Comparison of ENCODE assay signal across 9 cellular contexts in the genomic region with DNA sequence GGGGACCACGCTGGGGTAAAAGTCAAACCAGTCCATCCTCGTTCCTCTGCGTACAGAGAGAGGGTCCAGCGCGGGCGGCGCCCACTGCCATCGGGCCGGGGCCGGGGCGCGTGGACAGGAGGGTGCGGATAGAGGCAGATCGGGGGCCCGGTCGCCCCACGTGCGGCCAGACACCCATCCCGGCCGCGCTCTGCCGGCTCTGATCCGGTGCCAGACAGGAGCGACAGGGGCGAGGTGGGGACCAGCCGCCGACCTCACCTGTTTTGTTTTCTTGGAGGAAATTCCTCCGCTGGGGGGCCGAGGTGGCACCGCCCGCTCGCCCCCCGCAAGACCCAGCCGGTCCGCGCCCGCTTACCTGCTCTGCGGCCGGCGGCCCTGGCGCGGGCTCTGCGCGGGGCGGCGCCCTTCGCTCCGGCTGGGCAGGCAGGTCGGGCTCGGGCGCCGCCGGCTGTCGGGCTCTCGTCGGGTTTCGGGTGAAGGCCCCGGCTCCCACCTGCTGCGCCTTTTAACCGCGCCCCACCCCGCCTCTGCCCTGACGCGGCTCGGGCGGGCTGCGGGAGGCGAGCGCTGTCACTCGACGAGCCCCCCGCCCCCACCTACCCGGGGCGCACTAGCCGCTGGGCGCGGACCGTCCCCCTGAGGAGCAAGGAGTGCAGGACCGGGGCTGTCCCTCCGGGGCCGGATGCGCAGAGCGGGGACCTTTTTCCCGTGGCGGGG. TPM values are rescaled to one million over a fixed set of nuclear protein-coding genes. Genes with fewer than 3 reads are reported as not detected.
A peak's percentile ranks its signal among the peaks of the same experiment; 100 is the strongest.
DNase-seq lines count a peak whose midpoint lies in the region; ATAC-seq, FAIRE-seq and TF ChIP-seq lines count a peak whose summit lies in the region.
"Had no signal": no experiment of that assay in that cellular context is flagged by ENCODE, and none has a peak within 500 bp of the region (broad histone marks: within the 10 kb centered on the region; RNA-seq: fewer than 3 reads in every experiment).

A gene (minus strand): TSS at position 481 of the 717 bp plus-strand sequence. CDS start 8,839 bp downstream, outside the sequence.

- no peaks in the 10 kb centered on the region for H4K20me1 ChIP-seq in HepG2 (ENCODE audit: insufficient read depth, low read length)

- no peaks in the 10 kb centered on the region for H3K79me2 ChIP-seq in HepG2 (ENCODE audit: insufficient read depth, low read length)

- H3K27me3 ChIP-seq in HepG2 (ENCODE audit: control insufficient read depth in 1 of 2, insufficient read depth in 2 of 2, low read length in 2 of 2) (peaks cover 5 to 34% of the 10 kb centered on the region in 2 experiments; a peak in 4 of 5 replicates), suprapubic skin (peaks cover 37% of the 10 kb centered on the region)

- TF ChIP-seq POLR2A in HepG2 (IDR thresholded peaks at IDR 0.05; ENCODE audit: insufficient read depth in 1 of 2, low read depth in 2 of 2, low read length in 2 of 2) (no peak), suprapubic skin (IDR thresholded peaks at IDR 0.05) (no peak)

- intact Hi-C loops in HepG2 (cut with micrococcal nuclease; ENCODE audit: unreplicated experiment): no loop called here

- H3K4me3 ChIP-seq in HepG2 (replicated peaks in 1 of 3; ENCODE audit: insufficient read depth in 1 of 3, low read depth in 2 of 3, low read length in 3 of 3) (peak within 1 kb of the TSS in 1 of 3 experiments; percentile 46; a peak in 1 of 6 replicates), suprapubic skin (peak within 1 kb of the TSS; percentile 51)

- no peak within 1 kb of the TSS for H3K9ac ChIP-seq in HepG2 (ENCODE audit: insufficient read depth, low read depth, low read length)

- POLR2A ChIA-PET in HepG2 (lab: Yijun Ruan, JAX): no interaction called here

- FAIRE-seq in HepG2 (lab: Jason Lieb, UNC): no peak

- in situ Hi-C loops in HepG2 (cut with HindIII; ENCODE audit: extremely low pct_ligation_motif_present, low pct_unique_long_range_greater_than_20kb): no loop called here

- no peak for TF ChIP-seq EP300 in HepG2 (IDR thresholded peaks at IDR 0.05; ENCODE audit: low read depth in 2 of 2, low read length in 2 of 2)
- TF ChIP-seq EP300 in HepG2 (CRISPR knock-in tag; IDR thresholded peaks at IDR 0.05; ENCODE audit: borderline replicate concordance): no peak
- no peak for TF ChIP-seq EP300 in suprapubic skin (IDR thresholded peaks at IDR 0.05)

- BruUV-seq in HepG2 (replicated peaks; lab: Mats Ljungman, UMichigan): no TSS peak

- no peak for TF ChIP-seq CTCF in HepG2 (CRISPR knock-in tag; IDR thresholded peaks at IDR 0.05)
- no peak for TF ChIP-seq CTCF in suprapubic skin (IDR thresholded peaks at IDR 0.05)

- H3K36me3 ChIP-seq in HepG2 (replicated peaks in 1 of 2; ENCODE audit: control insufficient read depth in 1 of 2, insufficient read depth in 2 of 2, low read length in 2 of 2) (no peaks in the 10 kb centered on the region), suprapubic skin (no peaks in the 10 kb centered on the region)

- H3K27ac ChIP-seq in angular gyrus (ENCODE audit: low read depth, low read length) (peak within 1 kb of the TSS; percentile 13), HepG2 (ENCODE audit: extremely low read length, insufficient read depth, low read length) (no peak within 1 kb of the TSS), suprapubic skin (peak within 1 kb of the TSS; percentile 83)

- TF ChIP-seq RAD21 in HepG2 (CRISPR knock-in tag; IDR thresholded peaks at IDR 0.05): no peak

- WGBS in HepG2 (ENCODE audit: low lambda C conversion rate): 0% methylated on average over 6 of the region's 85 CpGs
- WGBS in suprapubic skin: under 1% methylated on average over 16 of the region's 85 CpGs

- peak; percentile 81 for ATAC-seq in HepG2
- no peak for ATAC-seq in HG02840 (IDR thresholded peaks at IDR 0.05; ENCODE audit: low FRiP score, unreplicated experiment)
- ATAC-seq in GM18502 (IDR thresholded peaks at IDR 0.05; ENCODE audit: poor library complexity, unreplicated experiment): no peak

- H3K4me1 ChIP-seq in HepG2 (ENCODE audit: insufficient read depth, low read length) (no peaks in the 10 kb centered on the region), suprapubic skin (peaks cover 20% of the 10 kb centered on the region)

- CTCF ChIA-PET in HepG2 (lab: Yijun Ruan, JAX; ENCODE audit: low intra/inter-chr PET ratio, low total read pairs): no interaction called here

- no peaks in the 10 kb centered on the region for H3K9me3 ChIP-seq in HepG2 (ENCODE audit: low read length)
- no peaks in the 10 kb centered on the region for H3K9me3 ChIP-seq in suprapubic skin

- peak within 1 kb of the TSS; percentile 42; the same call in 1 of the 2 replicates for H3K4me2 ChIP-seq in HepG2 (ENCODE audit: low read depth, low read length)

- DNase-seq in activated gamma-delta T cell treated with anti-CD3 and anti-CD28 coated beads, Interleukin-2, amount 50 U/mL, for 16 hours (ENCODE audit: low read depth): peak; percentile 2
- DNase-seq in activated gamma-delta T cell treated with Interleukin-2 at 50 U/mL for 16 hours: no peak
- no peak for DNase-seq in HepG2 (ENCODE audit: low spot score)
- peak in 1 of 2 donors; percentile 58 for DNase-seq in suprapubic skin (ENCODE audit: low spot score in 2 of 2)
- DNase-seq in NCI-H187 (lab: John Stamatoyannopoulos, UW): no peak

- no peak within 1 kb of the TSS for H2AFZ ChIP-seq in HepG2 (ENCODE audit: low read length)

TF ChIP-seq in HepG2, 621 proteins besides CTCF, POLR2A, EP300 and RAD21:
- TF ChIP-seq ZBTB38 (CRISPR knock-in tag; IDR thresholded peaks at IDR 0.05) (no peak), ZNF777 (CRISPR knock-in tag; IDR thresholded peaks at IDR 0.05) (0 out of 2 replicates have a peak, but pooled peaks have one; percentile 28), BCL6 (CRISPR knock-in tag; IDR thresholded peaks at IDR 0.05) (no peak)
- TF ChIP-seq, protein P1, sequence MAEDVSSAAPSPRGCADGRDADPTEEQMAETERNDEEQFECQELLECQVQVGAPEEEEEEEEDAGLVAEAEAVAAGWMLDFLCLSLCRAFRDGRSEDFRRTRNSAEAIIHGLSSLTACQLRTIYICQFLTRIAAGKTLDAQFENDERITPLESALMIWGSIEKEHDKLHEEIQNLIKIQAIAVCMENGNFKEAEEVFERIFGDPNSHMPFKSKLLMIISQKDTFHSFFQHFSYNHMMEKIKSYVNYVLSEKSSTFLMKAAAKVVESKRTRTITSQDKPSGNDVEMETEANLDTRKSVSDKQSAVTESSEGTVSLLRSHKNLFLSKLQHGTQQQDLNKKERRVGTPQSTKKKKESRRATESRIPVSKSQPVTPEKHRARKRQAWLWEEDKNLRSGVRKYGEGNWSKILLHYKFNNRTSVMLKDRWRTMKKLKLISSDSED (CRISPR knock-in tag; IDR thresholded peaks at IDR 0.05): no peak
TF ChIP-seq in HepG2: peak in this region for 1.

RNA-seq across cellular contexts. Expression of the gene that starts here (rescaled TPM):
- not detected in 2 replicates for total RNA-seq in HepG2 (2016; rRNA removed; fragmentation: Illumina TruSeq; extraction: Trizol)
- not detected in 2 replicates for total RNA-seq in HepG2 (2016; cell fraction: cytosol; rRNA removed; fragmentation: Illumina TruSeq; extraction: Trizol; ENCODE audit: low read depth)
- not detected in 2 replicates for total RNA-seq in HepG2 (2016; cell fraction: insoluble cytoplasmic fraction; rRNA removed; fragmentation: Illumina TruSeq; extraction: Trizol)
- not detected in 2 replicates for total RNA-seq in HepG2 (2016; cell fraction: membrane; rRNA removed; fragmentation: Illumina TruSeq; extraction: Trizol)
- total RNA-seq in HepG2 (2016; cell fraction: nucleus; rRNA removed; fragmentation: Illumina TruSeq; extraction: Trizol): not detected in 2 replicates
- polyA plus RNA-seq in HepG2 (2011; rRNA removed): not detected in 2 replicates
- polyA plus RNA-seq in HepG2 (2011; cell fraction: cytosol; rRNA removed): not detected in 2 replicates
- not detected in 2 replicates for polyA plus RNA-seq in HepG2 (2011; cell fraction: nucleus; rRNA removed)
- not detected in 2 replicates for polyA plus RNA-seq in HepG2 (2012)
- polyA plus RNA-seq in HepG2 (2016; cell fraction: cytosol; fragmentation: Illumina TruSeq; extraction: Trizol; ENCODE audit: low read depth): not detected in 2 replicates
- not detected in 2 replicates for polyA plus RNA-seq in HepG2 (2016; cell fraction: insoluble cytoplasmic fraction; fragmentation: Illumina TruSeq; extraction: Trizol; ENCODE audit: low read depth)
- not detected in 2 replicates for polyA plus RNA-seq in HepG2 (2016; cell fraction: membrane; fragmentation: Illumina TruSeq; extraction: Trizol; ENCODE audit: low read depth)
- not detected in 2 replicates for polyA plus RNA-seq in HepG2 (2016; cell fraction: nucleus; fragmentation: Illumina TruSeq; extraction: Trizol; ENCODE audit: insufficient read depth, low read depth)
- not detected in 2 replicates for polyA minus RNA-seq in HepG2 (2011; rRNA and poly(A)+ RNA removed; ENCODE audit: low replicate concordance)
- not detected in 2 replicates for polyA minus RNA-seq in HepG2 (2011; cell fraction: cytosol; rRNA and poly(A)+ RNA removed)
- not detected in 2 replicates for polyA minus RNA-seq in HepG2 (2011; cell fraction: nucleus; rRNA and poly(A)+ RNA removed)
- 100 to 1,000 TPM in 1 of 4 donors, 10 to 100 TPM in 3; 32.4 to 128 (median 68.0) TPM for total RNA-seq in suprapubic skin
- total RNA-seq: skeletal muscle tissue had no signal

Comparison
In these comparisons a context has a peak if more than half of its experiments do, and no peak if none do; other contexts are left out.
1. RNA of the gene that starts here (total RNA-seq): 32.4 to 128 TPM in suprapubic skin; not detected in HepG2; every median in the first group is over 10 times any median in the second.
2. Peak in ATAC-seq and H3K4me2 ChIP-seq in HepG2; RNA of the gene not detected or under 1 TPM.